In the genomic region with DNA sequence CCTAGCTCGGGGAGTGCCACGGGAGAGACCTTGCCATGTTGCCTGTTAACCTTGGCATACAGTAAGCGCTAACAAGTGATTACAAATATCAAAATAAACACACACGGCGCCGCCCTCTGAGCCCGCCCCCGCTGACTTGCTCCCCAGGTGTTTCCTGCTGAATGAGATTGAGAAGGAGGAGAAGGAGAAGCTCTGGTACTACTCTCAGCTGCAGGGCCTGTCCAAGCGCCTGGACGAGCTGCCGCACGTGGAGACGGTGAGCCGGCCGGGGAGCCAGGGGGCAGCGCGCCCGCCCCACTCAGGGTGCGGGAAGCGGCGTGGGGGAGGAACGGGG, we compare ENCODE assay signal across 11 cellular contexts. TPM values are rescaled to one million over a fixed set of nuclear protein-coding genes. Genes with fewer than 3 reads are reported as not detected.
A peak's percentile ranks its signal among the peaks of the same experiment; 100 is the strongest.
DNase-seq lines count a peak whose midpoint lies in the region; ATAC-seq, FAIRE-seq and TF ChIP-seq lines count a peak whose summit lies in the region.
"Had no signal": no experiment of that assay in that cellular context is flagged by ENCODE, and none has a peak within 500 bp of the region (broad histone marks: within the 10 kb centered on the region; RNA-seq: fewer than 3 reads in every experiment).

No MANE protein-coding gene starts in this region.

- no peak overlapping the region for H3K27ac Mint-ChIP-seq in natural killer cell

- no peaks in the 10 kb centered on the region for H3K79me2 ChIP-seq in endothelial cell of umbilical vein (ENCODE audit: control insufficient read depth, insufficient read depth, low read length)

- H3K4me1 ChIP-seq in A673 (ENCODE audit: insufficient read depth, low read length, poor library complexity, severe bottlenecking) (peaks cover 29% of the 10 kb centered on the region), endothelial cell of umbilical vein (ENCODE audit: control insufficient read depth, extremely low read depth, insufficient read depth, low read length) (no peaks in the 10 kb centered on the region), upper lobe of right lung (peaks cover 7% of the 10 kb centered on the region)

- no peak overlapping the region for H3K9ac ChIP-seq in endothelial cell of umbilical vein (replicated peaks; ENCODE audit: extremely low read depth, insufficient read depth, low read length)

- peaks cover 26% of the 10 kb centered on the region for H3K27me3 ChIP-seq in A673 (replicated peaks; ENCODE audit: insufficient read depth, low read depth, low read length, poor library complexity)
- peaks cover 32 to 36% of the 10 kb centered on the region in 2 experiments for H3K27me3 ChIP-seq in endothelial cell of umbilical vein (ENCODE audit: control insufficient read depth in 2 of 2, insufficient read depth in 2 of 2, low read length in 2 of 2)
- peaks cover 83% of the 10 kb centered on the region for H3K27me3 ChIP-seq in upper lobe of right lung
- H3K27me3 ChIP-seq: BE2C had no signal

- H3K36me3 Mint-ChIP-seq in natural killer cell, result no peaks in the 10 kb centered on the region

- no peaks in the 10 kb centered on the region for H3K9me3 ChIP-seq in A673 (ENCODE audit: low read depth, low read length, poor library complexity, severe bottlenecking)
- no peaks in the 10 kb centered on the region for H3K9me3 ChIP-seq in endothelial cell of umbilical vein (replicated peaks; ENCODE audit: control insufficient read depth, insufficient read depth, low read length)
- no peaks in the 10 kb centered on the region for H3K9me3 ChIP-seq in upper lobe of right lung
- H3K9me3 ChIP-seq: BE2C had no signal

- peaks cover 10 to 24% of the 10 kb centered on the region in 2 donors for H3K27me3 Mint-ChIP-seq in natural killer cell (ENCODE audit: low read depth in 2 of 2)

- H3K4me3 ChIP-seq in A673 (ENCODE audit: low read depth, low read length, poor library complexity, severe bottlenecking), result no peak overlapping the region
- H3K4me3 ChIP-seq in endothelial cell of umbilical vein (replicated peaks in 1 of 3; ENCODE audit: insufficient read depth in 1 of 3, low read depth in 1 of 3, low read length in 3 of 3), result no peak overlapping the region
- H3K4me3 ChIP-seq in upper lobe of right lung, result no peak overlapping the region

- no peak for TF ChIP-seq CTCF in A673 (conservative IDR thresholded peaks at IDR 0.05; ENCODE audit: low read depth, low read length)
- no peak for TF ChIP-seq CTCF in endothelial cell of umbilical vein (IDR thresholded peaks at IDR 0.05; ENCODE audit: extremely low read depth in 1 of 2, insufficient read depth in 1 of 2, low read depth in 1 of 2, low read length in 2 of 2)
- TF ChIP-seq CTCF in upper lobe of right lung (IDR thresholded peaks at IDR 0.05), result no peak
- no peak for TF ChIP-seq CTCF in natural killer cell (IDR thresholded peaks at IDR 0.05)

- no peak overlapping the region for H3K4me3 Mint-ChIP-seq in natural killer cell

- intact Hi-C loops in A673 (cut with micrococcal nuclease; ENCODE audit: unreplicated experiment), result no loop called here
- intact Hi-C loops in endothelial cell of umbilical vein (cut with micrococcal nuclease), result no loop called here
- intact Hi-C loops in upper lobe of right lung (cut with DNase I), result no loop called here
- intact Hi-C loops in natural killer cell (cut with micrococcal nuclease), result no loop called here

- dilution Hi-C loops in endothelial cell of umbilical vein (cut with MboI; ENCODE audit: extremely low pct_ligation_motif_present, low sequenced_read_pairs), result no loop called here

- CTCF ChIA-PET in A673 (lab: Charles Lee) (interaction anchor here (0.6 kb wide), 1 partner anchor 91 kb away, joined by 4 read pairs; no protein-coding TSS in a partner anchor), endothelial cell of umbilical vein (lab: Charles Lee) (interaction anchor here (0.6 to 3.7 kb wide), 3 partner anchors 10 to 267 kb away, joined by 4 to 28 read pairs (median 11); no protein-coding TSS in a partner anchor)

- no peaks in the 10 kb centered on the region for H3K9me1 ChIP-seq in endothelial cell of umbilical vein (replicated peaks; ENCODE audit: control insufficient read depth, extremely low read depth, insufficient read depth, low read length)

- BruUV-seq in A673 (replicated peaks; lab: Mats Ljungman, UMichigan) (no TSS peak), endothelial cell of umbilical vein (replicated peaks; lab: Mats Ljungman, UMichigan) (no TSS peak)

- no peak overlapping the region for H2AFZ ChIP-seq in endothelial cell of umbilical vein (ENCODE audit: low read depth, low read length)

- H3K4me2 ChIP-seq in endothelial cell of umbilical vein (ENCODE audit: insufficient read depth, low read length), result no peak overlapping the region

- no peaks in the 10 kb centered on the region for H3K9me3 Mint-ChIP-seq in natural killer cell

- no peak for ATAC-seq in upper lobe of right lung
- no peak for ATAC-seq in natural killer cell
- no peak for ATAC-seq in GM18498 (IDR thresholded peaks at IDR 0.05; ENCODE audit: unreplicated experiment)

- DNase-seq in A673 (ENCODE audit: low spot score) (peak; percentile 57), HT-29 (ENCODE audit: low spot score) (peak; percentile 43), RPMI8226 (peak; percentile 86), endothelial cell of umbilical vein (ENCODE audit: low read depth, low spot score) (peak; percentile 86), upper lobe of right lung (no peak), natural killer cell (no peak), GM19240 (ENCODE audit: insufficient read length, low spot score) (no peak)
- DNase-seq: occipital lobe had no signal

- H3K27ac ChIP-seq in A673 (ENCODE audit: low read depth, low read length, poor library complexity, severe bottlenecking), result no peak overlapping the region
- H3K27ac ChIP-seq in endothelial cell of umbilical vein (ENCODE audit: insufficient read depth, low read depth, low read length), result no peak overlapping the region
- H3K27ac ChIP-seq in upper lobe of right lung, result no peak overlapping the region

- POLR2A ChIA-PET in A673 (lab: Charles Lee; ENCODE audit: low non-redundant PET), result interaction anchor here (0.5 to 0.6 kb wide), 2 partner anchors 18 to 673 kb away, joined by 6 to 10 read pairs; no protein-coding TSS in a partner anchor
- POLR2A ChIA-PET in endothelial cell of umbilical vein (lab: Charles Lee), result interaction anchor here (0.6 kb wide), 1 partner anchor 1522 kb away, joined by 4 read pairs; no protein-coding TSS in a partner anchor

- H4K20me1 ChIP-seq in endothelial cell of umbilical vein (replicated peaks; ENCODE audit: control insufficient read depth, extremely low read depth, insufficient read depth, low read length), result no peaks in the 10 kb centered on the region

- no peak for TF ChIP-seq POLR2A in endothelial cell of umbilical vein (IDR thresholded peaks at IDR 0.05; ENCODE audit: low read depth, low read length)

- peaks cover 0 to 26% of the 10 kb centered on the region in 2 donors for H3K4me1 Mint-ChIP-seq in natural killer cell

- H3K36me3 ChIP-seq in A673 (ENCODE audit: insufficient read depth, low read length, poor library complexity, severe bottlenecking) (no peaks in the 10 kb centered on the region), endothelial cell of umbilical vein (ENCODE audit: control insufficient read depth in 2 of 2, extremely low read depth in 1 of 2, insufficient read depth in 2 of 2, low read length in 2 of 2) (no peaks in the 10 kb centered on the region), upper lobe of right lung (no peaks in the 10 kb centered on the region)

- peak; percentile 76 for FAIRE-seq in endothelial cell of umbilical vein (lab: Jason Lieb, UNC)
- FAIRE-seq: TTC549 had no signal

RNA-seq across cellular contexts. Expression of a gene that starts 5.0 kb away (rescaled TPM):
- 1.3 and 1.9 TPM in 2 replicates for total RNA-seq in A673 (2021)
- total RNA-seq in HT-29 (2014; rRNA removed; shearing (Covaris generic)), result 0.16 and 0.43 TPM in 2 replicates
- total RNA-seq in endothelial cell of umbilical vein, result 0.04 and 0.23 TPM in 2 replicates
- 0.01 and 0.05 TPM in 2 replicates for polyA plus RNA-seq in endothelial cell of umbilical vein
- 0.01 and 0.03 TPM in 2 replicates for polyA plus RNA-seq in endothelial cell of umbilical vein (2011; cell fraction: cytosol; rRNA removed)
- 0.10 and 0.12 TPM in 2 replicates for polyA plus RNA-seq in endothelial cell of umbilical vein (2011; cell fraction: nucleus; rRNA removed)
- polyA plus RNA-seq in endothelial cell of umbilical vein (2012), result 0.15 and 0.19 TPM in 2 replicates
- polyA minus RNA-seq in endothelial cell of umbilical vein, result 0.04 TPM in 1 of 2 replicates, not detected in the other
- polyA minus RNA-seq in endothelial cell of umbilical vein (2011; cell fraction: cytosol; rRNA and poly(A)+ RNA removed), result 0.41 TPM
- 0.19 and 0.24 TPM in 2 replicates for polyA minus RNA-seq in endothelial cell of umbilical vein (2011; cell fraction: nucleus; rRNA and poly(A)+ RNA removed)
- 0.20 TPM for total RNA-seq in upper lobe of right lung
- under 1 TPM; 0.14 to 0.58 (median 0.27) TPM for total RNA-seq in natural killer cell

RNA-seq across cellular contexts. Expression of a gene that starts 16.8 kb away (rescaled TPM):
- 1,685 and 1,696 TPM in 2 replicates for total RNA-seq in A673 (2021)
- total RNA-seq in HT-29 (2014; rRNA removed; shearing (Covaris generic)), result 2,135 and 2,483 TPM in 2 replicates
- 1,260 and 1,287 TPM in 2 replicates for total RNA-seq in endothelial cell of umbilical vein
- 2,646 and 3,270 TPM in 2 replicates for polyA plus RNA-seq in endothelial cell of umbilical vein
- 2,566 and 2,596 TPM in 2 replicates for polyA plus RNA-seq in endothelial cell of umbilical vein (2011; cell fraction: cytosol; rRNA removed)
- polyA plus RNA-seq in endothelial cell of umbilical vein (2011; cell fraction: nucleus; rRNA removed), result 642 and 652 TPM in 2 replicates
- polyA plus RNA-seq in endothelial cell of umbilical vein (2012), result 1,687 and 2,164 TPM in 2 replicates
- polyA minus RNA-seq in endothelial cell of umbilical vein, result 334 and 411 TPM in 2 replicates
- 1,670 TPM for polyA minus RNA-seq in endothelial cell of umbilical vein (2011; cell fraction: cytosol; rRNA and poly(A)+ RNA removed)
- 86.6 and 136 TPM in 2 replicates for polyA minus RNA-seq in endothelial cell of umbilical vein (2011; cell fraction: nucleus; rRNA and poly(A)+ RNA removed)
- total RNA-seq in upper lobe of right lung, result 841 TPM
- total RNA-seq in natural killer cell, result 100 to 1,000 TPM; 731 to 872 (median 837) TPM

RNA-seq across cellular contexts. Expression of a gene that starts 24.0 kb away (rescaled TPM):
- 35.0 and 37.1 TPM in 2 replicates for total RNA-seq in A673 (2021)
- total RNA-seq in HT-29 (2014; rRNA removed; shearing (Covaris generic)), result 56.0 and 72.9 TPM in 2 replicates
- total RNA-seq in endothelial cell of umbilical vein, result 28.0 and 29.0 TPM in 2 replicates
- polyA plus RNA-seq in endothelial cell of umbilical vein, result 34.6 and 40.3 TPM in 2 replicates
- polyA plus RNA-seq in endothelial cell of umbilical vein (2011; cell fraction: cytosol; rRNA removed), result 21.2 and 27.3 TPM in 2 replicates
- polyA plus RNA-seq in endothelial cell of umbilical vein (2011; cell fraction: nucleus; rRNA removed), result 20.9 TPM in 2 replicates
- polyA plus RNA-seq in endothelial cell of umbilical vein (2012), result 10.8 and 16.6 TPM in 2 replicates
- 7.0 and 9.5 TPM in 2 replicates for polyA minus RNA-seq in endothelial cell of umbilical vein
- 19.0 TPM for polyA minus RNA-seq in endothelial cell of umbilical vein (2011; cell fraction: cytosol; rRNA and poly(A)+ RNA removed)
- 9.1 and 11.3 TPM in 2 replicates for polyA minus RNA-seq in endothelial cell of umbilical vein (2011; cell fraction: nucleus; rRNA and poly(A)+ RNA removed)
- total RNA-seq in upper lobe of right lung, result 26.3 TPM
- total RNA-seq in natural killer cell, result 10 to 100 TPM; 30.2 to 42.2 (median 34.3) TPM

RNA-seq across cellular contexts. Expression of a gene that starts 35.2 kb away (rescaled TPM):
- total RNA-seq in A673 (2021), result 7.2 and 11.1 TPM in 2 replicates
- 0.99 and 2.1 TPM in 2 replicates for total RNA-seq in HT-29 (2014; rRNA removed; shearing (Covaris generic))
- total RNA-seq in endothelial cell of umbilical vein, result 0.92 and 1.2 TPM in 2 replicates
- polyA plus RNA-seq in endothelial cell of umbilical vein, result 1.7 TPM in 2 replicates
- 0.41 and 0.48 TPM in 2 replicates for polyA plus RNA-seq in endothelial cell of umbilical vein (2011; cell fraction: cytosol; rRNA removed)
- polyA plus RNA-seq in endothelial cell of umbilical vein (2011; cell fraction: nucleus; rRNA removed), result 5.9 and 7.2 TPM in 2 replicates
- polyA plus RNA-seq in endothelial cell of umbilical vein (2012), result 0.96 and 2.2 TPM in 2 replicates
- polyA minus RNA-seq in endothelial cell of umbilical vein, result 1.2 and 1.4 TPM in 2 replicates
- polyA minus RNA-seq in endothelial cell of umbilical vein (2011; cell fraction: cytosol; rRNA and poly(A)+ RNA removed), result 0.61 TPM
- 0.38 and 1.1 TPM in 2 replicates for polyA minus RNA-seq in endothelial cell of umbilical vein (2011; cell fraction: nucleus; rRNA and poly(A)+ RNA removed)
- 4.3 TPM for total RNA-seq in upper lobe of right lung
- 1 to 10 TPM; 4.1 to 6.0 (median 5.3) TPM for total RNA-seq in natural killer cell

RNA-seq across cellular contexts. Expression of a gene that starts 36.0 kb away (rescaled TPM):
- total RNA-seq in A673 (2021) (4.7 and 6.8 TPM in 2 replicates), endothelial cell of umbilical vein (1.5 and 1.8 TPM in 2 replicates), upper lobe of right lung (1.2 TPM), natural killer cell (1 to 10 TPM; 3.9 to 5.0 (median 4.3) TPM)
- 23.1 and 26.6 TPM in 2 replicates for total RNA-seq in HT-29 (2014; rRNA removed; shearing (Covaris generic))
- 1.3 and 1.5 TPM in 2 replicates for polyA plus RNA-seq in endothelial cell of umbilical vein
- polyA plus RNA-seq in endothelial cell of umbilical vein (2011; cell fraction: cytosol; rRNA removed), result 0.56 TPM in 2 replicates
- polyA plus RNA-seq in endothelial cell of umbilical vein (2011; cell fraction: nucleus; rRNA removed), result 0.21 and 0.56 TPM in 2 replicates
- 2.0 and 3.6 TPM in 2 replicates for polyA plus RNA-seq in endothelial cell of umbilical vein (2012)
- polyA minus RNA-seq in endothelial cell of umbilical vein, result 0.49 and 1.5 TPM in 2 replicates
- polyA minus RNA-seq in endothelial cell of umbilical vein (2011; cell fraction: cytosol; rRNA and poly(A)+ RNA removed), result 5.2 TPM
- not detected in 2 replicates for polyA minus RNA-seq in endothelial cell of umbilical vein (2011; cell fraction: nucleus; rRNA and poly(A)+ RNA removed)

Comparison
In these comparisons a context has a peak if more than half of its experiments do, and no peak if none do; other contexts are left out.
1. DNase-seq: peak in A673 (single experiment), HT-29 (single experiment), RPMI8226 (single experiment) and endothelial cell of umbilical vein (single experiment); none in upper lobe of right lung (single experiment), natural killer cell (single experiment) and GM19240 (single experiment).